14 cellular contexts compared by ENCODE assay signal in the genomic region with DNA sequence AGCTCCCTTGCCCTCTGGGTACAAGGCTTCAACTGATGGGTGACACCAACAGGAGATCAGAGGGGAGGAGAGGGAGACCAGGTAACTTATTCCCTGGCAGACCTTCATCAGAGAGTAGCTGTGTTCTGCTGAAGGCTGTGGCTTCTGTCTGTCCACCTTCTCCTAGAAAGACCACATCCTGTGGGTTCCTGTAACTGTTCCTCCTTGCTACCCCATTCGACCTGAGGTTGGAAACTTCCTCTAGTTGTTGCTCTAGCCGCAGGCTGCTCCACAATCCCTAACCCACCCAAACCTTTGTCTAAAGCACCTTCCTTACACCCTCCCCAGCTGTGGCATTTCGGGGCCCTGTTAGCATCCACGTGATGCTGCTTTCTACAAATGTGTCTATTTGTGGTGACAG.
DNase-seq lines count a peak whose midpoint lies in the region; ATAC-seq and TF ChIP-seq lines count a peak whose summit lies in the region.
"Had no signal": no experiment of that assay in that cellular context is flagged by ENCODE, and none has a peak within 500 bp of the region (broad histone marks: within the 10 kb centered on the region; RNA-seq: fewer than 3 reads in every experiment).

No MANE protein-coding gene starts in this region.

- TF ChIP-seq EP300 in upper lobe of left lung (IDR thresholded peaks at IDR 0.05) = no peak

- TF ChIP-seq CTCF in vagina (IDR thresholded peaks at IDR 0.05) (no peak), upper lobe of left lung (IDR thresholded peaks at IDR 0.05) (no peak)

- H3K4me3 Mint-ChIP-seq in activated CD4-positive, alpha-beta T cell treated with anti-CD3 and anti-CD28 coated beads, Interleukin-2, amount 10 ng/mL, durations not matched to agents 7 days and 5 days = peak overlapping the region; percentile 65
- H3K4me3 Mint-ChIP-seq in activated CD8-positive, alpha-beta T cell treated with anti-CD3 and anti-CD28 coated beads, Interleukin-2, amount 10 ng/mL, durations not matched to agents 7 days and 5 days = peak overlapping the region; percentile 60

- H3K36me3 ChIP-seq in vagina (no peaks in the 10 kb centered on the region), upper lobe of left lung (no peaks in the 10 kb centered on the region)
- H3K36me3 ChIP-seq: sigmoid colon, tibial nerve had no signal

- intact Hi-C loops in vagina (cut with DNase I) = no loop called here

- peak overlapping the region; percentile 90 for H3K27ac Mint-ChIP-seq in activated CD4-positive, alpha-beta T cell treated with anti-CD3 and anti-CD28 coated beads, Interleukin-2, amount 10 ng/mL, durations not matched to agents 7 days and 5 days
- H3K27ac Mint-ChIP-seq in activated CD8-positive, alpha-beta T cell treated with anti-CD3 and anti-CD28 coated beads, Interleukin-2, amount 10 ng/mL, durations not matched to agents 7 days and 5 days = peak overlapping the region; percentile 78

- CTCF ChIA-PET in activated CD4-positive, alpha-beta T cell treated with anti-CD3 and anti-CD28 coated beads, Interleukin-2, amount 10 ng/mL, durations not matched to agents 7 days and 5 days (lab: Charles Lee) = interaction anchor here (0.9 to 2.6 kb wide), 5 partner anchors 9 to 38 kb away, joined by 3 to 8 read pairs (median 4); no protein-coding TSS in a partner anchor
- CTCF ChIA-PET in activated CD8-positive, alpha-beta T cell treated with anti-CD3 and anti-CD28 coated beads, Interleukin-2, amount 10 ng/mL, durations not matched to agents 7 days and 5 days (lab: Charles Lee) = interaction anchor here (0.7 to 11.8 kb wide), 11 partner anchors 13 to 584 kb away, joined by 3 to 98 read pairs (median 3); no protein-coding TSS in a partner anchor

- 44 to 46% methylated on average over 4 of the region's 4 CpGs for WGBS in upper lobe of left lung, 2 donors

- no peak overlapping the region for H3K27ac ChIP-seq in vagina
- no peak overlapping the region for H3K27ac ChIP-seq in upper lobe of left lung
- H3K27ac ChIP-seq: sigmoid colon, tibial nerve had no signal

- H3K4me1 ChIP-seq in vagina = no peaks in the 10 kb centered on the region
- H3K4me1 ChIP-seq in upper lobe of left lung = no peaks in the 10 kb centered on the region
- H3K4me1 ChIP-seq: sigmoid colon had no signal

- H3K9me3 Mint-ChIP-seq in activated CD4-positive, alpha-beta T cell treated with anti-CD3 and anti-CD28 coated beads, Interleukin-2, amount 10 ng/mL, durations not matched to agents 7 days and 5 days = no peaks in the 10 kb centered on the region
- no peaks in the 10 kb centered on the region for H3K9me3 Mint-ChIP-seq in activated CD8-positive, alpha-beta T cell treated with anti-CD3 and anti-CD28 coated beads, Interleukin-2, amount 10 ng/mL, durations not matched to agents 7 days and 5 days (ENCODE audit: insufficient read depth)
- H3K9me3 Mint-ChIP-seq: naive B cell had no signal

- H3K27me3 Mint-ChIP-seq in activated CD4-positive, alpha-beta T cell treated with anti-CD3 and anti-CD28 coated beads, Interleukin-2, amount 10 ng/mL, durations not matched to agents 7 days and 5 days = no peaks in the 10 kb centered on the region
- H3K27me3 Mint-ChIP-seq in activated CD8-positive, alpha-beta T cell treated with anti-CD3 and anti-CD28 coated beads, Interleukin-2, amount 10 ng/mL, durations not matched to agents 7 days and 5 days (ENCODE audit: low read depth) = no peaks in the 10 kb centered on the region

- ATAC-seq in activated CD8-positive, alpha-beta T cell treated with anti-CD3 and anti-CD28 coated beads, Interleukin-2, amount 10 ng/mL, durations not matched to agents 7 days and 5 days = peak; percentile 77
- peak; percentile 79 for ATAC-seq in stimulated activated naive CD8-positive, alpha-beta T cell treated with anti-CD3 and anti-CD28 coated beads, Interleukin-15, Interleukin-2, amounts not matched to agents 100 U/mL and 50 U/mL, for 24 hours
- ATAC-seq in upper lobe of left lung (ENCODE audit: low FRiP score in 2 of 2) = no peak
- ATAC-seq in HG02759 (IDR thresholded peaks at IDR 0.05; ENCODE audit: unreplicated experiment) = no peak

- H3K4me3 ChIP-seq in vagina (no peak overlapping the region), upper lobe of left lung (no peak overlapping the region)
- H3K4me3 ChIP-seq: sigmoid colon, tibial nerve had no signal

- H3K27me3 ChIP-seq in vagina (no peaks in the 10 kb centered on the region), upper lobe of left lung (no peaks in the 10 kb centered on the region)
- H3K27me3 ChIP-seq: sigmoid colon, tibial nerve had no signal

- peaks cover 92% of the 10 kb centered on the region for H3K4me1 Mint-ChIP-seq in activated CD4-positive, alpha-beta T cell treated with anti-CD3 and anti-CD28 coated beads, Interleukin-2, amount 10 ng/mL, durations not matched to agents 7 days and 5 days
- H3K4me1 Mint-ChIP-seq in activated CD8-positive, alpha-beta T cell treated with anti-CD3 and anti-CD28 coated beads, Interleukin-2, amount 10 ng/mL, durations not matched to agents 7 days and 5 days (ENCODE audit: low read depth) = peaks cover 97% of the 10 kb centered on the region

- H3K36me3 Mint-ChIP-seq in activated CD4-positive, alpha-beta T cell treated with anti-CD3 and anti-CD28 coated beads, Interleukin-2, amount 10 ng/mL, durations not matched to agents 7 days and 5 days (ENCODE audit: low read depth) = peaks cover 30% of the 10 kb centered on the region
- H3K36me3 Mint-ChIP-seq in activated CD8-positive, alpha-beta T cell treated with anti-CD3 and anti-CD28 coated beads, Interleukin-2, amount 10 ng/mL, durations not matched to agents 7 days and 5 days (ENCODE audit: low read depth) = peaks cover 45% of the 10 kb centered on the region
- H3K36me3 Mint-ChIP-seq: naive B cell had no signal

- H3K9me3 ChIP-seq in vagina (no peaks in the 10 kb centered on the region), upper lobe of left lung (no peaks in the 10 kb centered on the region)
- H3K9me3 ChIP-seq: sigmoid colon, tibial nerve had no signal

- POLR2A ChIA-PET in activated CD4-positive, alpha-beta T cell treated with anti-CD3 and anti-CD28 coated beads, Interleukin-2, amount 10 ng/mL, durations not matched to agents 7 days and 5 days (lab: Charles Lee) = interaction anchor here (1.1 kb wide), 1 partner anchor 37 kb away, joined by 4 read pairs; no protein-coding TSS in a partner anchor
- POLR2A ChIA-PET in activated CD8-positive, alpha-beta T cell treated with anti-CD3 and anti-CD28 coated beads, Interleukin-2, amount 10 ng/mL, durations not matched to agents 7 days and 5 days (lab: Charles Lee) = interaction anchor here (0.6 to 6.2 kb wide), 4 partner anchors 26 to 1119 kb away, joined by 3 to 34 read pairs (median 4); partner anchors contain the start of gene SIPA1L1

- TF ChIP-seq POLR2A in vagina (IDR thresholded peaks at IDR 0.05) = no peak
- TF ChIP-seq POLR2A in upper lobe of left lung (IDR thresholded peaks at IDR 0.05) = no peak

- peak; percentile 67 for DNase-seq in activated CD4-positive, alpha-beta T cell treated with anti-CD3 and anti-CD28 coated beads, Interleukin-2, amount 10 ng/mL, durations not matched to agents 7 days and 5 days
- no peak for DNase-seq in activated CD4-positive, alpha-beta T cell treated with anti-CD3 and anti-CD28 coated beads, Interleukin-2, amount 50 U/mL, for 4 hours
- peak; percentile 38 to 46 for DNase-seq in Kasumi-1 (lab: John Stamatoyannopoulos, UW)
- peak; percentile 86 for DNase-seq in activated CD8-positive, alpha-beta T cell treated with anti-CD3 and anti-CD28 coated beads, Interleukin-2, amount 10 ng/mL, durations not matched to agents 7 days and 5 days
- DNase-seq in stimulated activated naive CD8-positive, alpha-beta T cell treated with anti-CD3 and anti-CD28 coated beads, Interleukin-15, Interleukin-2, amounts not matched to agents 100 U/mL and 50 U/mL, for 24 hours = peak; percentile 35
- DNase-seq in vagina (ENCODE audit: extremely low spot score in 2 of 2) = no peak
- no peak for DNase-seq in upper lobe of left lung
- DNase-seq: DMS153, kidney glomerular epithelial cell, naive B cell, NCI-H2171, sigmoid colon had no signal

Comparison
In these comparisons a context has a peak if more than half of its experiments do, and no peak if none do; other contexts are left out.
1. DNase-seq: peak in activated CD4-positive, alpha-beta T cell treated with anti-CD3 and anti-CD28 coated beads, Interleukin-2, amount 10 ng/mL, durations not matched to agents 7 days and 5 days (single experiment), Kasumi-1 (2 of 2), activated CD8-positive, alpha-beta T cell treated with anti-CD3 and anti-CD28 coated beads, Interleukin-2, amount 10 ng/mL, durations not matched to agents 7 days and 5 days (single experiment) and stimulated activated naive CD8-positive, alpha-beta T cell treated with anti-CD3 and anti-CD28 coated beads, Interleukin-15, Interleukin-2, amounts not matched to agents 100 U/mL and 50 U/mL, for 24 hours (single experiment); none in activated CD4-positive, alpha-beta T cell treated with anti-CD3 and anti-CD28 coated beads, Interleukin-2, amount 50 U/mL, for 4 hours (0 of 2), vagina (0 of 2) and upper lobe of left lung (0 of 2).
2. ATAC-seq: peak in activated CD8-positive, alpha-beta T cell treated with anti-CD3 and anti-CD28 coated beads, Interleukin-2, amount 10 ng/mL, durations not matched to agents 7 days and 5 days (single experiment) and stimulated activated naive CD8-positive, alpha-beta T cell treated with anti-CD3 and anti-CD28 coated beads, Interleukin-15, Interleukin-2, amounts not matched to agents 100 U/mL and 50 U/mL, for 24 hours (single experiment); none in upper lobe of left lung (0 of 2) and HG02759 (single experiment).